Comparison of ENCODE assay signal across 1 cellular context in the genomic region with DNA sequence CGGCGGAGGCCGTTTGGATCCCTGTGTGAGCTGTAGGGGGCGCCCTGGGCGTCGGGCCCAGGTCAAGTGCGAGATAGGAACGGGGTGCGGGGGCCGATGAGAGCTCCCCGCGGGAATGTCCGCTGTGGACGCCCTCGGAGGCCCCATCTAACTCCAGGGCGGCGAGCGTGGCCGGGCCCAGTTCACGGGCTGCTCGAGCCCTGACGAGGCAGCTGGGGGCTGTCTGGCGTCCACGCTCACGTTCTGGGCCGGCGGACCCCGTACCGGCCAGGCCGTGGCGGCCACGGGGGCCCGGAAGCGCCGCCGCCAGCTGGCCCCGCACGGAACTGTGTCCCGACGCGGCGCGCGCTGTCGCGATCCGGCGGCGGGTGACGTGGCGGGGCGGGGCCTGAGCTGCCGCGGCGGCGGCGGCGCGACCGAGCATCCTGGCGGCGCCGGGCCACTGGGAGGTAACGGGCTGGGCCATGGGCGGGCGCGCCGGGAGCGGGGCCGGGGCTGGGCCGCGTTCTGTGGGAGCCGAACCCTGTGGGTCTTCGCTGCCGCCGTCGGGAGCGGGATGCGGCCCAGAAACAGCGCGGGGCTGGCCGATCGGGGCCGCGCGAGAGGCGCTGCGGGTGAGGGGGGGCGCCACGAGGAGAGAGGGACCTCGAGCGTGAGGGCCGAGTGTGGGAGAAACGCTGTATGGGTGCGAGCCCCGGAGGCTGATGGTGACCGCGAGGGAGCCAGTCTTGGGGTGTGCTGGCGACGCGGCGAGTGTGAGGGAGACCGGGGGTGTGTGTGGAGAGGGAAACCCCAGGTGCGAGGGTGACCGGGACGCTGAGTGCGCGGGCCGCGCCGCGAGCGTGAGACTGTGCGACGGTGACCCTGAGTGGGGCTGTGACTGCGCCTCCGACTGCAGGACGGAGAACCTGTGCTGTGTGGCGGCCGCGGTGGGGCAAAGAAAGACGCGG.
A peak's percentile ranks its signal among the peaks of the same experiment; 100 is the strongest.
TF ChIP-seq lines count a peak whose summit lies in the region.

A gene (plus strand): TSS at position 399 of the 950 bp plus-strand sequence. CDS start 10,201 bp downstream, outside the sequence.

TF ChIP-seq in K562, 482 proteins besides CTCF, POLR2A, EP300 and RAD21 (continued from another document and continues in another):
- TF ChIP-seq, protein P1, sequence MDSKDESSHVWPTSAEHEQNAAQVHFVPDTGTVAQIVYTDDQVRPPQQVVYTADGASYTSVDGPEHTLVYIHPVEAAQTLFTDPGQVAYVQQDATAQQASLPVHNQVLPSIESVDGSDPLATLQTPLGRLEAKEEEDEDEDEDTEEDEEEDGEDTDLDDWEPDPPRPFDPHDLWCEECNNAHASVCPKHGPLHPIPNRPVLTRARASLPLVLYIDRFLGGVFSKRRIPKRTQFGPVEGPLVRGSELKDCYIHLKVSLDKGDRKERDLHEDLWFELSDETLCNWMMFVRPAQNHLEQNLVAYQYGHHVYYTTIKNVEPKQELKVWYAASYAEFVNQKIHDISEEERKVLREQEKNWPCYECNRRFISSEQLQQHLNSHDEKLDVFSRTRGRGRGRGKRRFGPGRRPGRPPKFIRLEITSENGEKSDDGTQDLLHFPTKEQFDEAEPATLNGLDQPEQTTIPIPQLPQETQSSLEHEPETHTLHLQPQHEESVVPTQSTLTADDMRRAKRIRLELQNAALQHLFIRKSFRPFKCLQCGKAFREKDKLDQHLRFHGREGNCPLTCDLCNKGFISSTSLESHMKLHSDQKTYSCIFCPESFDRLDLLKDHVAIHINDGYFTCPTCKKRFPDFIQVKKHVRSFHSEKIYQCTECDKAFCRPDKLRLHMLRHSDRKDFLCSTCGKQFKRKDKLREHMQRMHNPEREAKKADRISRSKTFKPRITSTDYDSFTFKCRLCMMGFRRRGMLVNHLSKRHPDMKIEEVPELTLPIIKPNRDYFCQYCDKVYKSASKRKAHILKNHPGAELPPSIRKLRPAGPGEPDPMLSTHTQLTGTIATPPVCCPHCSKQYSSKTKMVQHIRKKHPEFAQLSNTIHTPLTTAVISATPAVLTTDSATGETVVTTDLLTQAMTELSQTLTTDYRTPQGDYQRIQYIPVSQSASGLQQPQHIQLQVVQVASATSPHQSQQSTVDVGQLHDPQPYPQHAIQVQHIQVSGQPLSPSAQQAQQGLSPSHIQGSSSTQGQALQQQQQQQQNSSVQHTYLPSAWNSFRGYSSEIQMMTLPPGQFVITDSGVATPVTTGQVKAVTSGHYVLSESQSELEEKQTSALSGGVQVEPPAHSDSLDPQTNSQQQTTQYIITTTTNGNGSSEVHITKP (IDR thresholded peaks at IDR 0.05; ENCODE audit: partially characterized antibody): peak; percentile 85
- peak; percentile 94 for TF ChIP-seq CTBP1 (IDR thresholded peaks at IDR 0.05; ENCODE audit: borderline replicate concordance)
- TF ChIP-seq BRF1 (IDR thresholded peaks at IDR 0.05; ENCODE audit: borderline replicate concordance, extremely low read depth, insufficient read length): no peak
- peak in 1 of 2 experiments; percentile 57; a peak in 1 of 4 replicates for TF ChIP-seq TRIM24 (IDR thresholded peaks at IDR 0.05)
- TF ChIP-seq ZNF79 (CRISPR knock-in tag; IDR thresholded peaks at IDR 0.05; ENCODE audit: low read depth): no peak
- TF ChIP-seq TCF3 (CRISPR knock-in tag; IDR thresholded peaks at IDR 0.05): peak; percentile 17; the same call in 1 of the 2 replicates
- TF ChIP-seq, protein P2, sequence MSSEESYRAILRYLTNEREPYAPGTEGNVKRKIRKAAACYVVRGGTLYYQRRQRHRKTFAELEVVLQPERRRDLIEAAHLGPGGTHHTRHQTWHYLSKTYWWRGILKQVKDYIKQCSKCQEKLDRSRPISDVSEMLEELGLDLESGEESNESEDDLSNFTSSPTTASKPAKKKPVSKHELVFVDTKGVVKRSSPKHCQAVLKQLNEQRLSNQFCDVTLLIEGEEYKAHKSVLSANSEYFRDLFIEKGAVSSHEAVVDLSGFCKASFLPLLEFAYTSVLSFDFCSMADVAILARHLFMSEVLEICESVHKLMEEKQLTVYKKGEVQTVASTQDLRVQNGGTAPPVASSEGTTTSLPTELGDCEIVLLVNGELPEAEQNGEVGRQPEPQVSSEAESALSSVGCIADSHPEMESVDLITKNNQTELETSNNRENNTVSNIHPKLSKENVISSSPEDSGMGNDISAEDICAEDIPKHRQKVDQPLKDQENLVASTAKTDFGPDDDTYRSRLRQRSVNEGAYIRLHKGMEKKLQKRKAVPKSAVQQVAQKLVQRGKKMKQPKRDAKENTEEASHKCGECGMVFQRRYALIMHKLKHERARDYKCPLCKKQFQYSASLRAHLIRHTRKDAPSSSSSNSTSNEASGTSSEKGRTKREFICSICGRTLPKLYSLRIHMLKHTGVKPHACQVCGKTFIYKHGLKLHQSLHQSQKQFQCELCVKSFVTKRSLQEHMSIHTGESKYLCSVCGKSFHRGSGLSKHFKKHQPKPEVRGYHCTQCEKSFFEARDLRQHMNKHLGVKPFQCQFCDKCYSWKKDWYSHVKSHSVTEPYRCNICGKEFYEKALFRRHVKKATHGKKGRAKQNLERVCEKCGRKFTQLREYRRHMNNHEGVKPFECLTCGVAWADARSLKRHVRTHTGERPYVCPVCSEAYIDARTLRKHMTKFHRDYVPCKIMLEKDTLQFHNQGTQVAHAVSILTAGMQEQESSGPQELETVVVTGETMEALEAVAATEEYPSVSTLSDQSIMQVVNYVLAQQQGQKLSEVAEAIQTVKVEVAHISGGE (CRISPR knock-in tag; IDR thresholded peaks at IDR 0.05): peak in 2 of 3 experiments; percentile 63 to 88; a peak in 4 of 6 replicates
- no peak for TF ChIP-seq ZNF668 (CRISPR knock-in tag; IDR thresholded peaks at IDR 0.05)
- peak; percentile 51; the same call in 1 of the 2 replicates for TF ChIP-seq ZNF431 (CRISPR knock-in tag; IDR thresholded peaks at IDR 0.05)
- peak; percentile 54; the same call in 1 of the 2 replicates for TF ChIP-seq ZNF24 (IDR thresholded peaks at IDR 0.05)
- 0 out of 2 replicates have a peak, but pooled peaks have one; percentile 61 for TF ChIP-seq GATAD2A (IDR thresholded peaks at IDR 0.05)
- 0 out of 2 replicates have a peak, but pooled peaks have one; percentile 37 for TF ChIP-seq KLF16 (IDR thresholded peaks at IDR 0.05)
- peak; percentile 82 for TF ChIP-seq EGR1 (conservative IDR thresholded peaks at IDR 0.05)
- 0 out of 2 replicates have a peak, but pooled peaks have one; percentile 39 for TF ChIP-seq SMAD3 (CRISPR knock-in tag; conservative IDR thresholded peaks at IDR 0.05)
- TF ChIP-seq L3MBTL2 (IDR thresholded peaks at IDR 0.05): peak; percentile 82
- TF ChIP-seq POLR2H (tag; IDR thresholded peaks at IDR 0.05; ENCODE audit: low read depth): no peak
- peak; percentile 99 for TF ChIP-seq GATAD2B (IDR thresholded peaks at IDR 0.05; ENCODE audit: borderline replicate concordance)
- TF ChIP-seq ZNF263 (CRISPR knock-in tag; IDR thresholded peaks at IDR 0.05; ENCODE audit: borderline replicate concordance): peak; percentile 56; the same call in 1 of the 2 replicates
- TF ChIP-seq BHLHE40 (IDR thresholded peaks at IDR 0.05; ENCODE audit: low read length): peak; percentile 55; the same call in 1 of the 2 replicates
- TF ChIP-seq, protein P3, sequence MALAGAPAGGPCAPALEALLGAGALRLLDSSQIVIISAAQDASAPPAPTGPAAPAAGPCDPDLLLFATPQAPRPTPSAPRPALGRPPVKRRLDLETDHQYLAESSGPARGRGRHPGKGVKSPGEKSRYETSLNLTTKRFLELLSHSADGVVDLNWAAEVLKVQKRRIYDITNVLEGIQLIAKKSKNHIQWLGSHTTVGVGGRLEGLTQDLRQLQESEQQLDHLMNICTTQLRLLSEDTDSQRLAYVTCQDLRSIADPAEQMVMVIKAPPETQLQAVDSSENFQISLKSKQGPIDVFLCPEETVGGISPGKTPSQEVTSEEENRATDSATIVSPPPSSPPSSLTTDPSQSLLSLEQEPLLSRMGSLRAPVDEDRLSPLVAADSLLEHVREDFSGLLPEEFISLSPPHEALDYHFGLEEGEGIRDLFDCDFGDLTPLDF (CRISPR knock-in tag; IDR thresholded peaks at IDR 0.05): 0 out of 2 replicates have a peak, but pooled peaks have one; percentile 5
- peak; percentile 71; the same call in 1 of the 2 replicates for TF ChIP-seq ZNF232 (CRISPR knock-in tag; IDR thresholded peaks at IDR 0.05)
- 0 out of 2 replicates have a peak, but pooled peaks have one; percentile 18 for TF ChIP-seq ZNF133 (CRISPR knock-in tag; IDR thresholded peaks at IDR 0.05)
- TF ChIP-seq, protein P4, sequence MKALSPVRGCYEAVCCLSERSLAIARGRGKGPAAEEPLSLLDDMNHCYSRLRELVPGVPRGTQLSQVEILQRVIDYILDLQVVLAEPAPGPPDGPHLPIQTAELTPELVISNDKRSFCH (CRISPR knock-in tag; IDR thresholded peaks at IDR 0.05): no peak
- TF ChIP-seq, protein P4 (tag; IDR thresholded peaks at IDR 0.05): peak; percentile 69
- TF ChIP-seq ILF3 (IDR thresholded peaks at IDR 0.05; ENCODE audit: borderline replicate concordance): peak; percentile 76; the same call in 1 of the 2 replicates
- TF ChIP-seq, protein P5, sequence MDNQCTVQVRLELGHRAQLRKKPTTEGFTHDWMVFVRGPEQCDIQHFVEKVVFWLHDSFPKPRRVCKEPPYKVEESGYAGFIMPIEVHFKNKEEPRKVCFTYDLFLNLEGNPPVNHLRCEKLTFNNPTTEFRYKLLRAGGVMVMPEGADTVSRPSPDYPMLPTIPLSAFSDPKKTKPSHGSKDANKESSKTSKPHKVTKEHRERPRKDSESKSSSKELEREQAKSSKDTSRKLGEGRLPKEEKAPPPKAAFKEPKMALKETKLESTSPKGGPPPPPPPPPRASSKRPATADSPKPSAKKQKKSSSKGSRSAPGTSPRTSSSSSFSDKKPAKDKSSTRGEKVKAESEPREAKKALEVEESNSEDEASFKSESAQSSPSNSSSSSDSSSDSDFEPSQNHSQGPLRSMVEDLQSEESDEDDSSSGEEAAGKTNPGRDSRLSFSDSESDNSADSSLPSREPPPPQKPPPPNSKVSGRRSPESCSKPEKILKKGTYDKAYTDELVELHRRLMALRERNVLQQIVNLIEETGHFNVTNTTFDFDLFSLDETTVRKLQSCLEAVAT (IDR thresholded peaks at IDR 0.05): no peak
- TF ChIP-seq EP400 (IDR thresholded peaks at IDR 0.05): peak; percentile 83
- TF ChIP-seq ZNF589 (CRISPR knock-in tag; IDR thresholded peaks at IDR 0.05; ENCODE audit: low read depth): no peak
- no peak for TF ChIP-seq MCM3 (IDR thresholded peaks at IDR 0.05)
- TF ChIP-seq SUPT5H (IDR thresholded peaks at IDR 0.05): peak; percentile 37
- TF ChIP-seq CREB1 (IDR thresholded peaks at IDR 0.05): peak; percentile 76
- TF ChIP-seq CREB1 (CRISPR knock-in tag; IDR thresholded peaks at IDR 0.05): peak; percentile 56
- no peak for TF ChIP-seq GATA2 (CRISPR knock-in tag; IDR thresholded peaks at IDR 0.05)
- TF ChIP-seq ZBTB1 (CRISPR knock-in tag; IDR thresholded peaks at IDR 0.05; ENCODE audit: borderline replicate concordance, low read depth): peak; percentile 54; the same call in 1 of the 2 replicates
- TF ChIP-seq ZBED1 (IDR thresholded peaks at IDR 0.05): peak; percentile 99
- TF ChIP-seq ETV5 (CRISPR knock-in tag; IDR thresholded peaks at IDR 0.05; ENCODE audit: low read depth): peak; percentile 80; the same call in 1 of the 2 replicates
- no peak for TF ChIP-seq ZNF57 (CRISPR knock-in tag; IDR thresholded peaks at IDR 0.05)
- TF ChIP-seq NR2C2 (CRISPR knock-in tag; IDR thresholded peaks at IDR 0.05): 0 out of 2 replicates have a peak, but pooled peaks have one; percentile 46
- TF ChIP-seq NR2C2 (tag; IDR thresholded peaks at IDR 0.05): peak; percentile 81
- peak; percentile 81 for TF ChIP-seq CREM (IDR thresholded peaks at IDR 0.05; ENCODE audit: low read depth)
- TF ChIP-seq, protein P6, sequence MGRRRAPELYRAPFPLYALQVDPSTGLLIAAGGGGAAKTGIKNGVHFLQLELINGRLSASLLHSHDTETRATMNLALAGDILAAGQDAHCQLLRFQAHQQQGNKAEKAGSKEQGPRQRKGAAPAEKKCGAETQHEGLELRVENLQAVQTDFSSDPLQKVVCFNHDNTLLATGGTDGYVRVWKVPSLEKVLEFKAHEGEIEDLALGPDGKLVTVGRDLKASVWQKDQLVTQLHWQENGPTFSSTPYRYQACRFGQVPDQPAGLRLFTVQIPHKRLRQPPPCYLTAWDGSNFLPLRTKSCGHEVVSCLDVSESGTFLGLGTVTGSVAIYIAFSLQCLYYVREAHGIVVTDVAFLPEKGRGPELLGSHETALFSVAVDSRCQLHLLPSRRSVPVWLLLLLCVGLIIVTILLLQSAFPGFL (CRISPR knock-in tag; IDR thresholded peaks at IDR 0.05): peak; percentile 87; the same call in 1 of the 2 replicates
- TF ChIP-seq NCOR1 (IDR thresholded peaks at IDR 0.05): peak; percentile 39; the same call in 1 of the 2 replicates
- TF ChIP-seq HNRNPL (IDR thresholded peaks at IDR 0.05; ENCODE audit: low read depth, low read length): 0 out of 2 replicates have a peak, but pooled peaks have one; percentile 26
- 0 out of 2 replicates have a peak, but pooled peaks have one; percentile 28 for TF ChIP-seq ZNF121 (CRISPR knock-in tag; conservative IDR thresholded peaks at IDR 0.05)
- no peak; the same call in 1 of the 2 replicates for TF ChIP-seq LCOR (CRISPR knock-in tag; IDR thresholded peaks at IDR 0.05)
- no peak for TF ChIP-seq OTX1 (CRISPR knock-in tag; IDR thresholded peaks at IDR 0.05)
- TF ChIP-seq SIN3A (IDR thresholded peaks at IDR 0.05; ENCODE audit: borderline replicate concordance in 2 of 2, control insufficient read depth in 1 of 2, low read depth in 2 of 2, low read length in 2 of 2): peak in 1 of 2 experiments; percentile 51; a peak in 2 of 4 replicates
- TF ChIP-seq CXXC5 (CRISPR knock-in tag; IDR thresholded peaks at IDR 0.05): peak; percentile 97
- peak; percentile 29; the same call in 1 of the 2 replicates for TF ChIP-seq SOX6 (IDR thresholded peaks at IDR 0.05)
- 0 out of 2 replicates have a peak, but pooled peaks have one; percentile 61 for TF ChIP-seq KDM2B (CRISPR knock-in tag; IDR thresholded peaks at IDR 0.05)
- TF ChIP-seq CREBBP (IDR thresholded peaks at IDR 0.05; ENCODE audit: low read depth, low read length): no peak
- peak; percentile 89; the same call in 1 of the 2 replicates for TF ChIP-seq MTA3 (IDR thresholded peaks at IDR 0.05; ENCODE audit: borderline replicate concordance)
- TF ChIP-seq NRF1 (conservative IDR thresholded peaks at IDR 0.05 in 1 of 2, IDR thresholded peaks at IDR 0.05 in 1 of 2): peak; percentile 69 to 74
- TF ChIP-seq, protein P7, sequence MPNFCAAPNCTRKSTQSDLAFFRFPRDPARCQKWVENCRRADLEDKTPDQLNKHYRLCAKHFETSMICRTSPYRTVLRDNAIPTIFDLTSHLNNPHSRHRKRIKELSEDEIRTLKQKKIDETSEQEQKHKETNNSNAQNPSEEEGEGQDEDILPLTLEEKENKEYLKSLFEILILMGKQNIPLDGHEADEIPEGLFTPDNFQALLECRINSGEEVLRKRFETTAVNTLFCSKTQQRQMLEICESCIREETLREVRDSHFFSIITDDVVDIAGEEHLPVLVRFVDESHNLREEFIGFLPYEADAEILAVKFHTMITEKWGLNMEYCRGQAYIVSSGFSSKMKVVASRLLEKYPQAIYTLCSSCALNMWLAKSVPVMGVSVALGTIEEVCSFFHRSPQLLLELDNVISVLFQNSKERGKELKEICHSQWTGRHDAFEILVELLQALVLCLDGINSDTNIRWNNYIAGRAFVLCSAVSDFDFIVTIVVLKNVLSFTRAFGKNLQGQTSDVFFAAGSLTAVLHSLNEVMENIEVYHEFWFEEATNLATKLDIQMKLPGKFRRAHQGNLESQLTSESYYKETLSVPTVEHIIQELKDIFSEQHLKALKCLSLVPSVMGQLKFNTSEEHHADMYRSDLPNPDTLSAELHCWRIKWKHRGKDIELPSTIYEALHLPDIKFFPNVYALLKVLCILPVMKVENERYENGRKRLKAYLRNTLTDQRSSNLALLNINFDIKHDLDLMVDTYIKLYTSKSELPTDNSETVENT (CRISPR knock-in tag; IDR thresholded peaks at IDR 0.05): peak; percentile 12; the same call in 1 of the 2 replicates
